1 cellular context compared by ENCODE assay signal in genomic region chr16:88318521-88318920, GRCh38.
TF ChIP-seq lines count a peak whose summit lies in the region.

No MANE protein-coding gene starts in this region.

TF ChIP-seq in IMR-90, 13 proteins besides CTCF, POLR2A, EP300 and RAD21 (continued from another document):
- no peak for TF ChIP-seq BHLHE40 (IDR thresholded peaks at IDR 0.05; ENCODE audit: low read depth, low read length)
- TF ChIP-seq CHD1 (IDR thresholded peaks at IDR 0.05; ENCODE audit: low read depth, low read length) = no peak
- TF ChIP-seq MAFK (IDR thresholded peaks at IDR 0.05; ENCODE audit: low read depth, low read length) = no peak
